29 cellular contexts compared by ENCODE assay signal in genomic region chr17:76085731-76086366, GRCh38. TPM values are rescaled to one million over a fixed set of nuclear protein-coding genes. Genes with fewer than 3 reads are reported as not detected.
"Had no signal": no experiment of that assay in that cellular context is flagged by ENCODE, and none has a peak within 500 bp of the region (broad histone marks: within the 10 kb centered on the region; RNA-seq: fewer than 3 reads in every experiment).

No MANE protein-coding gene starts in this region.

- DNase-seq: activated CD4-positive, alpha-beta memory T cell treated with anti-CD3 and anti-CD28 coated beads, Interleukin-2, amount 10 ng/mL, durations not matched to agents 7 days and 5 days; activated CD4-positive, alpha-beta T cell treated with anti-CD3 and anti-CD28 coated beads, Interleukin-2, amount 10 ng/mL, durations not matched to agents 24 days and 14 days; activated gamma-delta T cell; activated naive CD4-positive, alpha-beta T cell treated with anti-CD3 and anti-CD28 coated beads, Interleukin-2, amount 50 U/mL, for 16 hours; esophagus squamous epithelium; gastrocnemius medialis; hypothalamus; left cardiac atrium; mesenchymal stem cell; occipital lobe; small intestine; stimulated activated CD4-positive, alpha-beta T cell treated with anti-CD3 and anti-CD28 coated beads, Interleukin-15, amount 100 ng/mL, for 24 hours; stimulated activated CD4-positive, alpha-beta T cell treated with anti-CD3 and anti-CD28 coated beads, Interleukin-2, amount 100 ng/mL, for 48 hours; stimulated activated CD8-positive, alpha-beta memory T cell treated with anti-CD3 and anti-CD28 coated beads, Interleukin-4, amount 100 ng/mL, for 48 hours; stimulated activated naive CD4-positive, alpha-beta T cell; testis had no signal

- H3K4me1 Mint-ChIP-seq: activated CD4-positive, alpha-beta memory T cell treated with anti-CD3 and anti-CD28 coated beads, Interleukin-2, amount 10 ng/mL, durations not matched to agents 7 days and 5 days; activated CD4-positive, alpha-beta T cell treated with anti-CD3 and anti-CD28 coated beads, Interleukin-2, amount 10 ng/mL, durations not matched to agents 24 days and 14 days had no signal

- H3K9me3 Mint-ChIP-seq: activated CD4-positive, alpha-beta memory T cell treated with anti-CD3 and anti-CD28 coated beads, Interleukin-2, amount 10 ng/mL, durations not matched to agents 7 days and 5 days; activated CD4-positive, alpha-beta T cell treated with anti-CD3 and anti-CD28 coated beads, Interleukin-2, amount 10 ng/mL, durations not matched to agents 24 days and 14 days; activated T-helper 1 cell treated with anti-CD3 and anti-CD28 coated beads, Interleukin-12 subunit alpha, Interleukin-12 subunit beta, Interleukin-2, Interleukin-4 antibody, amounts not matched to agents 30 ng/mL and 10 ng/mL and 1 ng/mL, durations not matched to agents 14 hours and 24 hours and 36 hours; T-helper 2 cell treated with Interferon-gamma antibody and Interleukin-4, amounts not matched to agents 5 μg/mL and 100 μg/mL, for 36 hours; type B pancreatic cell had no signal

- H3K9me3 ChIP-seq: esophagus squamous epithelium, gastrocnemius medialis, mucosa of descending colon, testis, vagina had no signal

- FAIRE-seq: small intestine had no signal

- H3K27me3 Mint-ChIP-seq: activated CD4-positive, alpha-beta memory T cell treated with anti-CD3 and anti-CD28 coated beads, Interleukin-2, amount 10 ng/mL, durations not matched to agents 7 days and 5 days; activated CD4-positive, alpha-beta T cell treated with anti-CD3 and anti-CD28 coated beads, Interleukin-2, amount 10 ng/mL, durations not matched to agents 24 days and 14 days had no signal

- H3K27me3 ChIP-seq: esophagus squamous epithelium, gastrocnemius medialis, testis, vagina had no signal

- H3K4me3 Mint-ChIP-seq: activated CD4-positive, alpha-beta memory T cell treated with anti-CD3 and anti-CD28 coated beads, Interleukin-2, amount 10 ng/mL, durations not matched to agents 7 days and 5 days; activated CD4-positive, alpha-beta T cell treated with anti-CD3 and anti-CD28 coated beads, Interleukin-2, amount 10 ng/mL, durations not matched to agents 24 days and 14 days; activated T-helper 1 cell treated with anti-CD3 and anti-CD28 coated beads, Interleukin-12 subunit alpha, Interleukin-12 subunit beta, Interleukin-2, Interleukin-4 antibody, amounts not matched to agents 30 ng/mL and 10 ng/mL and 1 ng/mL, durations not matched to agents 14 hours and 24 hours and 36 hours; T-helper 2 cell treated with Interferon-gamma antibody and Interleukin-4, amounts not matched to agents 5 μg/mL and 100 μg/mL, for 36 hours; type B pancreatic cell had no signal

- ATAC-seq: activated CD4-positive, CD25-positive, alpha-beta regulatory T cell treated with anti-CD3 and anti-CD28 coated beads, Interleukin-2, amount 50 U/mL, for 24 hours; gastrocnemius medialis; left cardiac atrium; mucosa of descending colon; sciatic nerve had no signal

- H3K4me3 ChIP-seq: coronary artery, esophagus squamous epithelium, gastrocnemius medialis, mucosa of descending colon, testis, vagina had no signal

- H3K27ac Mint-ChIP-seq: activated CD4-positive, alpha-beta memory T cell treated with anti-CD3 and anti-CD28 coated beads, Interleukin-2, amount 10 ng/mL, durations not matched to agents 7 days and 5 days; activated CD4-positive, alpha-beta T cell treated with anti-CD3 and anti-CD28 coated beads, Interleukin-2, amount 10 ng/mL, durations not matched to agents 24 days and 14 days; activated T-helper 1 cell treated with anti-CD3 and anti-CD28 coated beads, Interleukin-12 subunit alpha, Interleukin-12 subunit beta, Interleukin-2, Interleukin-4 antibody, amounts not matched to agents 30 ng/mL and 10 ng/mL and 1 ng/mL, durations not matched to agents 14 hours and 24 hours and 36 hours; T-helper 2 cell treated with Interferon-gamma antibody and Interleukin-4, amounts not matched to agents 5 μg/mL and 100 μg/mL, for 36 hours; type B pancreatic cell had no signal

- H3K27ac ChIP-seq: coronary artery, esophagus squamous epithelium, gastrocnemius medialis, testis, vagina, VCaP had no signal

- H3K4me1 ChIP-seq: gastrocnemius medialis, testis, vagina had no signal

RNA-seq across cellular contexts. Expression of gene ZACN, which starts 6.9 kb away (rescaled TPM):
- total RNA-seq: aorta, esophagus squamous epithelium, gastrocnemius medialis, left cardiac atrium, liver, occipital lobe, renal cortical epithelial cell, sciatic nerve, vagina had no signal
- polyA plus RNA-seq: neural cell had no signal

RNA-seq across cellular contexts. Expression of gene GALR2, which starts 11.3 kb away (rescaled TPM):
- total RNA-seq: aorta, left cardiac atrium, occipital lobe, sciatic nerve, vagina had no signal
- polyA plus RNA-seq: aorta, neural cell had no signal

RNA-seq across cellular contexts. Expression of gene FOXJ1, which starts 55.2 kb away (rescaled TPM):
- total RNA-seq: activated T-helper 1 cell treated with anti-CD3 and anti-CD28 coated beads, Interleukin-12 subunit alpha, Interleukin-12 subunit beta, Interleukin-2, Interleukin-4 antibody, amounts not matched to agents 30 ng/mL and 10 ng/mL and 1 ng/mL, durations not matched to agents 14 hours and 24 hours and 36 hours; aorta; left cardiac atrium; vagina had no signal
- polyA plus RNA-seq: aorta, liver had no signal
